In the genomic region with DNA sequence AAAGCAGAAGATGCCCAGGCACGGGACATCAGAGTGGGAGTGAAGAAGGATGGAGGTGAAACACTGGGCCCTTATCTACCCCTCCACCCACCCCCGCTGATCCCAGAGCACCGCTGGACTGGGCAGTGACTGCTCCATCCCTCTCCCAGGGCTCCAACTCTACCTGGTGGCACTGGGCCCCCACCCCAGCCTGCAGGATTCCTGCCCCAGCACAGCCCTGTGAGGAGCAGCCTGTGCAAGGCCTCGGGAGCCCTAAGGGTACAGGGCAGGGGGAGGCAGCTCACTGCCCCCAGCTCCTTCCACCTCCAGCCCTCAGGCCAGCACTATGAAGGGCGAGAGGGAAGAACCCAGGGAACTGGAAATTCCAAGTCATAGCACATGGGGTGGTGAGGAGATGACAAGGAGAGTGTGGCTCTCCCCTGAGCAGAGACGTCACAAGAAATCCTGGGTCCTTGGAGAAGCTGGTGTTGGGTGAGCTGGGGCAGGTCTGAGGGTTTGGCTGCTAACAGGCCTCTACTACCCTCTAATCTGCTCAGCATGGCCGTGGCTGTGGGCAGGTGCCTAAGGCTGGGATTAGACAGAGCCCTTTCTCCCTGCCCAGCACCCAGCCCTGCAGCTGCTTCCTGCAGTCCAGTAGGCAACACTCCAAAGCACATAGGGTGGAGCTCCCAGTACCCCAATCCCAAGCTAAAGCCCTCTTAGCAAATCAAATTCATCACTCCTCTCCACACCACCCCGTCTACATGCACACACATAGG, we compare ENCODE assay signal across 28 cellular contexts. TPM values are rescaled to one million over a fixed set of nuclear protein-coding genes. Genes with fewer than 3 reads are reported as not detected.
A peak's percentile ranks its signal among the peaks of the same experiment; 100 is the strongest.
DNase-seq lines count a peak whose midpoint lies in the region; ATAC-seq and TF ChIP-seq lines count a peak whose summit lies in the region.
"Had no signal": no experiment of that assay in that cellular context is flagged by ENCODE, and none has a peak within 500 bp of the region (broad histone marks: within the 10 kb centered on the region; RNA-seq: fewer than 3 reads in every experiment).

No MANE protein-coding gene starts in this region.

- H3K4me1 ChIP-seq in left ventricle myocardium inferior (peaks cover 61% of the 10 kb centered on the region), heart left ventricle (peaks cover 0 to 74% (median 34%) of the 10 kb centered on the region in 12 donors), breast epithelium (peaks cover 7 to 13% of the 10 kb centered on the region in 2 donors), mucosa of stomach (ENCODE audit: control insufficient read depth, insufficient read depth, low read length) (peaks cover 44% of the 10 kb centered on the region), suprapubic skin (peaks cover 52% of the 10 kb centered on the region)
- H3K4me1 ChIP-seq: BE2C had no signal

- H3K4me3 ChIP-seq in left ventricle myocardium inferior (peak overlapping the region; percentile 84), heart left ventricle (peak overlapping the region in 1 of 12 donors; percentile 99), breast epithelium (peak overlapping the region in 2 of 3 donors; percentile 84 to 86), mucosa of stomach (ENCODE audit: low read length) (peak overlapping the region; percentile 19), suprapubic skin (peak overlapping the region; percentile 95)
- H3K4me3 ChIP-seq: A549, GM23338, prostate gland had no signal

- peak overlapping the region; percentile 98 for H3K27ac ChIP-seq in left ventricle myocardium inferior (replicated peaks)
- H3K27ac ChIP-seq in heart left ventricle = peak overlapping the region in 6 of 12 donors; percentile 17 to 99 (median 60)
- peak overlapping the region; percentile 10 to 70 for H3K27ac ChIP-seq in breast epithelium
- peak overlapping the region; percentile 44 for H3K27ac ChIP-seq in suprapubic skin
- H3K27ac ChIP-seq: A549 had no signal

- TF ChIP-seq POLR2A in heart left ventricle (IDR thresholded peaks at IDR 0.05) (no peak), breast epithelium (IDR thresholded peaks at IDR 0.05) (no peak), suprapubic skin (IDR thresholded peaks at IDR 0.05) (no peak)

- H3K27me3 Mint-ChIP-seq in natural killer cell (ENCODE audit: low read depth in 2 of 2) = no peaks in the 10 kb centered on the region

- no peaks in the 10 kb centered on the region for H3K9me3 ChIP-seq in left ventricle myocardium inferior (replicated peaks)
- no peaks in the 10 kb centered on the region for H3K9me3 ChIP-seq in heart left ventricle
- H3K9me3 ChIP-seq in breast epithelium = no peaks in the 10 kb centered on the region
- no peaks in the 10 kb centered on the region for H3K9me3 ChIP-seq in mucosa of stomach (ENCODE audit: control insufficient read depth, low read length)
- no peaks in the 10 kb centered on the region for H3K9me3 ChIP-seq in suprapubic skin
- H3K9me3 ChIP-seq: A549, BE2C, prostate gland, stomach had no signal

- H3K9ac ChIP-seq in mucosa of stomach (ENCODE audit: low read length) = no peak overlapping the region

- WGBS in heart left ventricle, 4 donors = 77 to 88% (median 80%) methylated on average over 7 to 8 of the region's 8 CpGs
- 82% methylated on average over 5 of the region's 8 CpGs for WGBS in suprapubic skin

- DNase-seq in left ventricle myocardium inferior = no peak
- no peak for DNase-seq in heart left ventricle
- no peak for DNase-seq in breast epithelium (ENCODE audit: low spot score in 2 of 2)
- no peak for DNase-seq in suprapubic skin (ENCODE audit: low spot score in 2 of 2)
- no peak for DNase-seq in dermis blood vessel endothelial cell
- DNase-seq in natural killer cell = no peak
- DNase-seq in HT-29 (ENCODE audit: low spot score) = no peak
- DNase-seq: activated CD4-positive, alpha-beta T cell treated with anti-CD3 and anti-CD28 coated beads for 1 hour; activated CD8-positive, alpha-beta T cell treated with anti-CD3 and anti-CD28 coated beads, Interleukin-2, amount 10 ng/mL, durations not matched to agents 7 days and 5 days; activated gamma-delta T cell treated with Interleukin-2 at 50 U/mL for 16 hours; activated T-cell treated with anti-CD3 and anti-CD28 coated beads, Interleukin-2, amount 50 U/mL, for 1 hour; BE2C; caudate nucleus; Kasumi-1; NCI-H1092; NCI-H187 treated with DMSO at 0.1 percent for 48 hours; NCI-H69; SHP77 treated with DMSO at 0.1 percent for 48 hours; stimulated activated CD4-positive, alpha-beta T cell treated with anti-CD3 and anti-CD28 coated beads, Interleukin-4, amount 100 ng/mL, for 24 hours; stomach had no signal

- H3K9me3 Mint-ChIP-seq in natural killer cell = no peaks in the 10 kb centered on the region
- H3K9me3 Mint-ChIP-seq: mesothelial cell of epicardium had no signal

- H3K4me1 Mint-ChIP-seq in natural killer cell = peaks cover 6 to 14% of the 10 kb centered on the region in 2 donors

- TF ChIP-seq EP300 in suprapubic skin (IDR thresholded peaks at IDR 0.05) = no peak

- intact Hi-C loops in left ventricle myocardium inferior (cut with micrococcal nuclease) (no loop called here), heart left ventricle (cut with DNase I) (no loop called here), breast epithelium (cut with DNase I; ENCODE audit: low total_unique reads) (no loop called here), natural killer cell (cut with micrococcal nuclease) (no loop called here)

- no peak for TF ChIP-seq CTCF in left ventricle myocardium inferior (IDR thresholded peaks at IDR 0.05; ENCODE audit: borderline replicate concordance)
- TF ChIP-seq CTCF in heart left ventricle (IDR thresholded peaks at IDR 0.05) = no peak
- no peak for TF ChIP-seq CTCF in breast epithelium (IDR thresholded peaks at IDR 0.05)
- TF ChIP-seq CTCF in suprapubic skin (IDR thresholded peaks at IDR 0.05) = no peak
- no peak for TF ChIP-seq CTCF in natural killer cell (IDR thresholded peaks at IDR 0.05)

- H3K27me3 ChIP-seq in left ventricle myocardium inferior (ENCODE audit: low read depth) = no peaks in the 10 kb centered on the region
- H3K27me3 ChIP-seq in heart left ventricle = no peaks in the 10 kb centered on the region
- no peaks in the 10 kb centered on the region for H3K27me3 ChIP-seq in breast epithelium
- H3K27me3 ChIP-seq in mucosa of stomach (ENCODE audit: control insufficient read depth, insufficient read depth, low read length) = no peaks in the 10 kb centered on the region
- no peaks in the 10 kb centered on the region for H3K27me3 ChIP-seq in suprapubic skin
- H3K27me3 ChIP-seq: BE2C had no signal

- no peaks in the 10 kb centered on the region for H3K36me3 Mint-ChIP-seq in natural killer cell
- H3K36me3 Mint-ChIP-seq: mesothelial cell of epicardium had no signal

- H3K27ac Mint-ChIP-seq in natural killer cell = no peak overlapping the region
- H3K27ac Mint-ChIP-seq: activated CD8-positive, alpha-beta T cell treated with anti-CD3 and anti-CD28 coated beads, Interleukin-2, amount 10 ng/mL, durations not matched to agents 7 days and 5 days; GM23338; mesothelial cell of epicardium had no signal

- no peak for ATAC-seq in heart left ventricle
- no peak for ATAC-seq in natural killer cell
- ATAC-seq: A549; activated CD8-positive, alpha-beta T cell treated with anti-CD3 and anti-CD28 coated beads, Interleukin-2, amount 10 ng/mL, durations not matched to agents 7 days and 5 days; GM23338 had no signal

- H3K36me3 ChIP-seq in left ventricle myocardium inferior (peaks cover 33% of the 10 kb centered on the region), heart left ventricle (peaks cover 0 to 38% (median 28%) of the 10 kb centered on the region in 9 donors), breast epithelium (no peaks in the 10 kb centered on the region), mucosa of stomach (ENCODE audit: control insufficient read depth, insufficient read depth, low read length) (peaks cover 17% of the 10 kb centered on the region), suprapubic skin (peaks cover 30% of the 10 kb centered on the region)
- H3K36me3 ChIP-seq: BE2C, prostate gland had no signal

- H3K4me3 Mint-ChIP-seq in natural killer cell = no peak overlapping the region
- H3K4me3 Mint-ChIP-seq: activated CD8-positive, alpha-beta T cell treated with anti-CD3 and anti-CD28 coated beads, Interleukin-2, amount 10 ng/mL, durations not matched to agents 7 days and 5 days; GM23338; mesothelial cell of epicardium had no signal

RNA-seq across cellular contexts. Expression of a gene that starts 3.5 kb away (rescaled TPM):
- total RNA-seq in left ventricle myocardium inferior (576 TPM), heart left ventricle (1,000 to 10,000 TPM in 3 of 9 donors, 100 to 1,000 TPM in 6; 482 to 1,194 (median 708) TPM), breast epithelium (1,000 to 10,000 TPM in 1 of 3 donors, 100 to 1,000 TPM in 2; 498 to 1,982 (median 699) TPM), suprapubic skin (100 to 1,000 TPM; 258 to 476 (median 386) TPM), dermis blood vessel endothelial cell (268 and 284 TPM in 2 replicates), natural killer cell (100 to 1,000 TPM in 1 of 3 donors, 10 to 100 TPM in 2; 30.0 to 118 (median 83.8) TPM)
- 100 to 1,000 TPM; 240 to 611 TPM for polyA plus RNA-seq in heart left ventricle
- 417 and 453 TPM in 2 replicates for total RNA-seq in HT-29 (2014; rRNA removed; shearing (Covaris generic))
- total RNA-seq: OCI-LY7 had no signal

RNA-seq across cellular contexts. Expression of a gene that starts 28.5 kb away (rescaled TPM):
- not detected for total RNA-seq in left ventricle myocardium inferior
- not detected for total RNA-seq in heart left ventricle
- polyA plus RNA-seq in heart left ventricle = not detected
- total RNA-seq in breast epithelium = 1 to 10 TPM in 1 of 3 donors, not detected in 2; 2.3 TPM
- total RNA-seq in suprapubic skin = not detected
- total RNA-seq in dermis blood vessel endothelial cell = not detected in 2 replicates
- not detected for total RNA-seq in natural killer cell
- total RNA-seq in HT-29 (2014; rRNA removed; shearing (Covaris generic)) = not detected in 2 replicates
- total RNA-seq: activated CD8-positive, alpha-beta T cell treated with anti-CD3 and anti-CD28 coated beads, Interleukin-2, amount 10 ng/mL, durations not matched to agents 7 days and 5 days; epithelial cell of proximal tubule; GM23338; mesothelial cell of epicardium; OCI-LY7; prostate gland; stomach; urinary bladder had no signal
- polyA plus RNA-seq: A549, GM23338, stomach, urinary bladder had no signal

RNA-seq across cellular contexts. Expression of a gene that starts 54.6 kb away (rescaled TPM):
- not detected for total RNA-seq in left ventricle myocardium inferior
- not detected for total RNA-seq in heart left ventricle
- not detected for polyA plus RNA-seq in heart left ventricle
- not detected for total RNA-seq in breast epithelium
- not detected for total RNA-seq in suprapubic skin
- not detected in 2 replicates for total RNA-seq in dermis blood vessel endothelial cell
- total RNA-seq in natural killer cell = not detected
- 0.25 TPM in 1 of 2 replicates, not detected in the other for total RNA-seq in HT-29 (2014; rRNA removed; shearing (Covaris generic))
- total RNA-seq: activated CD8-positive, alpha-beta T cell treated with anti-CD3 and anti-CD28 coated beads, Interleukin-2, amount 10 ng/mL, durations not matched to agents 7 days and 5 days; epithelial cell of proximal tubule; GM23338; mesothelial cell of epicardium; OCI-LY7; stomach; urinary bladder had no signal
- polyA plus RNA-seq: A549, GM23338, stomach, urinary bladder had no signal
